ENCODE assay signal across 14 cellular contexts in genomic region chr3:162489853-162490252, GRCh38.
DNase-seq lines count a peak whose midpoint lies in the region; ATAC-seq and TF ChIP-seq lines count a peak whose summit lies in the region.
"Had no signal": no experiment of that assay in that cellular context is flagged by ENCODE, and none has a peak within 500 bp of the region (broad histone marks: within the 10 kb centered on the region; RNA-seq: fewer than 3 reads in every experiment).

No MANE protein-coding gene starts in this region.

- ATAC-seq in HG03469 (IDR thresholded peaks at IDR 0.05; ENCODE audit: unreplicated experiment) (no peak), GM18517 (IDR thresholded peaks at IDR 0.05; ENCODE audit: unreplicated experiment) (no peak)
- ATAC-seq: activated CD8-positive, alpha-beta T cell treated with anti-CD3 and anti-CD28 coated beads, Interleukin-2, amount 10 ng/mL, durations not matched to agents 7 days and 5 days; K562; Right ventricle myocardium inferior; stimulated activated naive CD8-positive, alpha-beta T cell treated with anti-CD3 and anti-CD28 coated beads, Interleukin-15, amount 100 ng/mL, for 72 hours had no signal

- TF ChIP-seq CTCF in AG09319 (IDR thresholded peaks at IDR 0.05; ENCODE audit: low read depth, low read length) = peak; percentile 17

- DNase-seq in AG09319 (ENCODE audit: extremely low read depth, low read depth) (no peak), HCEC 1CT (peak; percentile 22), RPMI7951 (ENCODE audit: low read depth) (peak; percentile 3), iPS-NIHi7 (ENCODE audit: extremely low spot score) (peak; percentile 8), pons (ENCODE audit: low spot score) (no peak)
- DNase-seq in stimulated activated CD4-positive, alpha-beta T cell treated with anti-CD3 and anti-CD28 coated beads, Interleukin-12 subunit alpha, Interleukin-12 subunit beta, amount 100 ng/mL, for 4 hours = no peak
- DNase-seq: activated CD8-positive, alpha-beta T cell treated with anti-CD3 and anti-CD28 coated beads, Interleukin-2, amount 10 ng/mL, durations not matched to agents 7 days and 5 days; cerebellar nuclear complex; NCI-H187 treated with DMSO at 0.1 percent for 48 hours; stimulated activated naive CD8-positive, alpha-beta T cell treated with anti-CD3 and anti-CD28 coated beads, Interleukin-15, amount 100 ng/mL, for 72 hours had no signal

Comparison
In these comparisons a context has a peak if more than half of its experiments do, and no peak if none do; other contexts are left out.
1. DNase-seq: peak in HCEC 1CT (single experiment), RPMI7951 (single experiment) and iPS-NIHi7 (single experiment); none in AG09319 (single experiment), stimulated activated CD4-positive, alpha-beta T cell treated with anti-CD3 and anti-CD28 coated beads, Interleukin-12 subunit alpha, Interleukin-12 subunit beta, amount 100 ng/mL, for 4 hours (single experiment) and pons (single experiment).